1 cellular context compared by ENCODE assay signal in genomic region chr11:45899448-45900174, GRCh38.
TF ChIP-seq lines count a peak whose summit lies in the region.

No MANE protein-coding gene starts in this region.

TF ChIP-seq in K562, 482 proteins besides CTCF, POLR2A, EP300 and RAD21 (continues in another document):
- peak; percentile 99 for TF ChIP-seq ATF3 (IDR thresholded peaks at IDR 0.05)
- peak; percentile 92 for TF ChIP-seq ATF3 (CRISPR knock-in tag; conservative IDR thresholded peaks at IDR 0.05)
- TF ChIP-seq PTBP1 (IDR thresholded peaks at IDR 0.05; ENCODE audit: low read depth, low read length), result no peak
- no peak; a peak in 1 of 4 replicates for TF ChIP-seq MNT (conservative IDR thresholded peaks at IDR 0.05)
- TF ChIP-seq ZNF280B (CRISPR knock-in tag; IDR thresholded peaks at IDR 0.05), result no peak
- TF ChIP-seq ELK3 (CRISPR knock-in tag; IDR thresholded peaks at IDR 0.05), result no peak
- TF ChIP-seq KLF6 (CRISPR knock-in tag; IDR thresholded peaks at IDR 0.05; ENCODE audit: borderline replicate concordance), result no peak
- no peak for TF ChIP-seq KDM1A (IDR thresholded peaks at IDR 0.05)
- TF ChIP-seq ARID4B (CRISPR knock-in tag; IDR thresholded peaks at IDR 0.05), result peak; percentile 25; the same call in 1 of the 2 replicates
- no peak for TF ChIP-seq SMAD3 (CRISPR knock-in tag; conservative IDR thresholded peaks at IDR 0.05)
- TF ChIP-seq TEAD2 (tag; IDR thresholded peaks at IDR 0.05), result no peak
- TF ChIP-seq, protein P1, sequence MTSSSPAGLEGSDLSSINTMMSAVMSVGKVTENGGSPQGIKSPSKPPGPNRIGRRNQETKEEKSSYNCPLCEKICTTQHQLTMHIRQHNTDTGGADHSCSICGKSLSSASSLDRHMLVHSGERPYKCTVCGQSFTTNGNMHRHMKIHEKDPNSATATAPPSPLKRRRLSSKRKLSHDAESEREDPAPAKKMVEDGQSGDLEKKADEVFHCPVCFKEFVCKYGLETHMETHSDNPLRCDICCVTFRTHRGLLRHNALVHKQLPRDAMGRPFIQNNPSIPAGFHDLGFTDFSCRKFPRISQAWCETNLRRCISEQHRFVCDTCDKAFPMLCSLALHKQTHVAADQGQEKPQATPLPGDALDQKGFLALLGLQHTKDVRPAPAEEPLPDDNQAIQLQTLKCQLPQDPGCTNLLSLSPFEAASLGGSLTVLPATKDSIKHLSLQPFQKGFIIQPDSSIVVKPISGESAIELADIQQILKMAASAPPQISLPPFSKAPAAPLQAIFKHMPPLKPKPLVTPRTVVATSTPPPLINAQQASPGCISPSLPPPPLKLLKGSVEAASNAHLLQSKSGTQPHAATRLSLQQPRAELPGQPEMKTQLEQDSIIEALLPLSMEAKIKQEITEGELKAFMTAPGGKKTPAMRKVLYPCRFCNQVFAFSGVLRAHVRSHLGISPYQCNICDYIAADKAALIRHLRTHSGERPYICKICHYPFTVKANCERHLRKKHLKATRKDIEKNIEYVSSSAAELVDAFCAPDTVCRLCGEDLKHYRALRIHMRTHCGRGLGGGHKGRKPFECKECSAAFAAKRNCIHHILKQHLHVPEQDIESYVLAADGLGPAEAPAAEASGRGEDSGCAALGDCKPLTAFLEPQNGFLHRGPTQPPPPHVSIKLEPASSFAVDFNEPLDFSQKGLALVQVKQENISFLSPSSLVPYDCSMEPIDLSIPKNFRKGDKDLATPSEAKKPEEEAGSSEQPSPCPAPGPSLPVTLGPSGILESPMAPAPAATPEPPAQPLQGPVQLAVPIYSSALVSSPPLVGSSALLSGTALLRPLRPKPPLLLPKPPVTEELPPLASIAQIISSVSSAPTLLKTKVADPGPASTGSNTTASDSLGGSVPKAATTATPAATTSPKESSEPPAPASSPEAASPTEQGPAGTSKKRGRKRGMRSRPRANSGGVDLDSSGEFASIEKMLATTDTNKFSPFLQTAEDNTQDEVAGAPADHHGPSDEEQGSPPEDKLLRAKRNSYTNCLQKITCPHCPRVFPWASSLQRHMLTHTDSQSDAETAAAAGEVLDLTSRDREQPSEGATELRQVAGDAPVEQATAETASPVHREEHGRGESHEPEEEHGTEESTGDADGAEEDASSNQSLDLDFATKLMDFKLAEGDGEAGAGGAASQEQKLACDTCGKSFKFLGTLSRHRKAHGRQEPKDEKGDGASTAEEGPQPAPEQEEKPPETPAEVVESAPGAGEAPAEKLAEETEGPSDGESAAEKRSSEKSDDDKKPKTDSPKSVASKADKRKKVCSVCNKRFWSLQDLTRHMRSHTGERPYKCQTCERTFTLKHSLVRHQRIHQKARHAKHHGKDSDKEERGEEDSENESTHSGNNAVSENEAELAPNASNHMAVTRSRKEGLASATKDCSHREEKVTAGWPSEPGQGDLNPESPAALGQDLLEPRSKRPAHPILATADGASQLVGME (CRISPR knock-in tag; IDR thresholded peaks at IDR 0.05), result 0 out of 2 replicates have a peak, but pooled peaks have one; percentile 28
- TF ChIP-seq ZZZ3 (IDR thresholded peaks at IDR 0.05), result no peak
- TF ChIP-seq PATZ1 (CRISPR knock-in tag; IDR thresholded peaks at IDR 0.05; ENCODE audit: borderline replicate concordance), result no peak
- TF ChIP-seq DDX20 (tag; IDR thresholded peaks at IDR 0.05; ENCODE audit: low read depth), result no peak
- TF ChIP-seq CBX3 (IDR thresholded peaks at IDR 0.05; ENCODE audit: borderline replicate concordance in 1 of 2, low read length in 2 of 2), result no peak
- TF ChIP-seq, protein P2, sequence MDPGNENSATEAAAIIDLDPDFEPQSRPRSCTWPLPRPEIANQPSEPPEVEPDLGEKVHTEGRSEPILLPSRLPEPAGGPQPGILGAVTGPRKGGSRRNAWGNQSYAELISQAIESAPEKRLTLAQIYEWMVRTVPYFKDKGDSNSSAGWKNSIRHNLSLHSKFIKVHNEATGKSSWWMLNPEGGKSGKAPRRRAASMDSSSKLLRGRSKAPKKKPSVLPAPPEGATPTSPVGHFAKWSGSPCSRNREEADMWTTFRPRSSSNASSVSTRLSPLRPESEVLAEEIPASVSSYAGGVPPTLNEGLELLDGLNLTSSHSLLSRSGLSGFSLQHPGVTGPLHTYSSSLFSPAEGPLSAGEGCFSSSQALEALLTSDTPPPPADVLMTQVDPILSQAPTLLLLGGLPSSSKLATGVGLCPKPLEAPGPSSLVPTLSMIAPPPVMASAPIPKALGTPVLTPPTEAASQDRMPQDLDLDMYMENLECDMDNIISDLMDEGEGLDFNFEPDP (CRISPR knock-in tag; IDR thresholded peaks at IDR 0.05), result no peak
- TF ChIP-seq NR2C2 (CRISPR knock-in tag; IDR thresholded peaks at IDR 0.05), result no peak
- TF ChIP-seq NR2C2 (tag; IDR thresholded peaks at IDR 0.05), result peak; percentile 65
- no peak for TF ChIP-seq ZNF449 (CRISPR knock-in tag; IDR thresholded peaks at IDR 0.05)
- TF ChIP-seq GATAD2B (IDR thresholded peaks at IDR 0.05; ENCODE audit: borderline replicate concordance), result no peak
- TF ChIP-seq SRSF3 (IDR thresholded peaks at IDR 0.05; ENCODE audit: insufficient read depth, low read length), result no peak
- TF ChIP-seq CXXC5 (CRISPR knock-in tag; IDR thresholded peaks at IDR 0.05), result peak; percentile 71
- TF ChIP-seq HES1 (IDR thresholded peaks at IDR 0.05; ENCODE audit: low read depth), result no peak
- TF ChIP-seq CREBBP (IDR thresholded peaks at IDR 0.05; ENCODE audit: low read depth, low read length), result no peak
- TF ChIP-seq KAT8 (IDR thresholded peaks at IDR 0.05; ENCODE audit: low read depth), result no peak
- TF ChIP-seq SAFB (IDR thresholded peaks at IDR 0.05; ENCODE audit: borderline replicate concordance, low read depth, low read length), result no peak
